Comparison of ENCODE assay signal across 20 cellular contexts in genomic region chr15:25678498-25678865, GRCh38.
"Had no signal": no experiment of that assay in that cellular context is flagged by ENCODE, and none has a peak within 500 bp of the region (broad histone marks: within the 10 kb centered on the region; RNA-seq: fewer than 3 reads in every experiment).

No MANE protein-coding gene starts in this region.

- H3K36me3 ChIP-seq: brain microvascular endothelial cell, transverse colon had no signal

- H3K27ac ChIP-seq: brain microvascular endothelial cell, suprapubic skin, transverse colon had no signal

- H3K4me1 Mint-ChIP-seq: activated CD4-positive, alpha-beta T cell treated with anti-CD3 and anti-CD28 coated beads for 36 hours; activated naive CD4-positive, alpha-beta T cell treated with anti-CD3 and anti-CD28 coated beads, Interleukin-2, amount 50 U/mL, for 24 hours; naive B cell; stimulated activated memory B cell treated with anti-CD40 and anti-IgM and Interleukin-4, amounts not matched to agents 10 μg/mL and 1 μg/mL and 100 μg/mL, for 72 hours had no signal

- H3K27me3 ChIP-seq: brain microvascular endothelial cell, stomach, suprapubic skin, transverse colon had no signal

- H3K27ac Mint-ChIP-seq: activated CD4-positive, alpha-beta T cell treated with anti-CD3 and anti-CD28 coated beads for 36 hours; activated naive CD4-positive, alpha-beta T cell treated with anti-CD3 and anti-CD28 coated beads, Interleukin-2, amount 50 U/mL, for 24 hours; activated T-cell treated with anti-CD3 and anti-CD28 coated beads, Interleukin-2, amount 50 U/mL, for 72 hours; naive B cell; stimulated activated memory B cell treated with anti-CD40 and anti-IgM and Interleukin-4, amounts not matched to agents 10 μg/mL and 1 μg/mL and 100 μg/mL, for 72 hours; WTC11 had no signal

- H3K4me3 Mint-ChIP-seq: activated CD4-positive, alpha-beta T cell treated with anti-CD3 and anti-CD28 coated beads for 36 hours; activated naive CD4-positive, alpha-beta T cell treated with anti-CD3 and anti-CD28 coated beads, Interleukin-2, amount 50 U/mL, for 24 hours; activated T-cell treated with anti-CD3 and anti-CD28 coated beads, Interleukin-2, amount 50 U/mL, for 72 hours; naive B cell; stimulated activated memory B cell treated with anti-CD40 and anti-IgM and Interleukin-4, amounts not matched to agents 10 μg/mL and 1 μg/mL and 100 μg/mL, for 72 hours; WTC11 had no signal

- H3K9me3 ChIP-seq: suprapubic skin, transverse colon had no signal

- H3K4me1 ChIP-seq: transverse colon had no signal

- ATAC-seq: activated CD4-positive, alpha-beta T cell treated with anti-CD3 and anti-CD28 coated beads for 36 hours; activated T-cell treated with anti-CD3 and anti-CD28 coated beads, Interleukin-2, amount 50 U/mL, for 72 hours; stimulated activated memory B cell treated with anti-CD40 and anti-IgM and Interleukin-4, amounts not matched to agents 10 μg/mL and 1 μg/mL and 100 μg/mL, for 72 hours had no signal

- H3K4me3 ChIP-seq: stomach, suprapubic skin, transverse colon had no signal

- H3K9me3 Mint-ChIP-seq: activated naive CD4-positive, alpha-beta T cell treated with anti-CD3 and anti-CD28 coated beads, Interleukin-2, amount 50 U/mL, for 24 hours; activated T-cell treated with anti-CD3 and anti-CD28 coated beads, Interleukin-2, amount 50 U/mL, for 72 hours had no signal

- H3K27me3 Mint-ChIP-seq: activated CD4-positive, alpha-beta T cell treated with anti-CD3 and anti-CD28 coated beads for 36 hours; activated naive CD4-positive, alpha-beta T cell treated with anti-CD3 and anti-CD28 coated beads, Interleukin-2, amount 50 U/mL, for 24 hours; naive B cell; stimulated activated memory B cell treated with anti-CD40 and anti-IgM and Interleukin-4, amounts not matched to agents 10 μg/mL and 1 μg/mL and 100 μg/mL, for 72 hours had no signal

- H3K36me3 Mint-ChIP-seq: naive B cell; stimulated activated memory B cell treated with anti-CD40 and anti-IgM and Interleukin-4, amounts not matched to agents 10 μg/mL and 1 μg/mL and 100 μg/mL, for 72 hours had no signal

- DNase-seq: activated CD4-positive, alpha-beta T cell treated with anti-CD3 and anti-CD28 coated beads for 36 hours; activated CD4-positive, alpha-beta T cell treated with anti-CD3 and anti-CD28 coated beads, Interleukin-2, amount 50 U/mL, for 4 hours; activated CD8-positive, alpha-beta memory T cell treated with anti-CD3 and anti-CD28 coated beads, Interleukin-2, amount 50 U/mL, for 48 hours; activated effector memory CD4-positive, alpha-beta T cell treated with Interleukin-2 at 50 U/mL for 16 hours; activated T-cell treated with anti-CD3 and anti-CD28 coated beads, Interleukin-2, amount 50 U/mL, for 72 hours; anterior cingulate cortex; brain microvascular endothelial cell; caudate nucleus; effector memory CD4-positive, alpha-beta T cell; foreskin melanocyte; hippocampal formation; naive B cell; stimulated activated CD4-positive, alpha-beta T cell treated with anti-CD3 and anti-CD28 coated beads, Interleukin-12 subunit alpha, Interleukin-12 subunit beta, amount 100 ng/mL, for 4 hours; stomach; T-helper 9 cell; transverse colon had no signal
